14 cellular contexts compared by ENCODE assay signal in the genomic region with DNA sequence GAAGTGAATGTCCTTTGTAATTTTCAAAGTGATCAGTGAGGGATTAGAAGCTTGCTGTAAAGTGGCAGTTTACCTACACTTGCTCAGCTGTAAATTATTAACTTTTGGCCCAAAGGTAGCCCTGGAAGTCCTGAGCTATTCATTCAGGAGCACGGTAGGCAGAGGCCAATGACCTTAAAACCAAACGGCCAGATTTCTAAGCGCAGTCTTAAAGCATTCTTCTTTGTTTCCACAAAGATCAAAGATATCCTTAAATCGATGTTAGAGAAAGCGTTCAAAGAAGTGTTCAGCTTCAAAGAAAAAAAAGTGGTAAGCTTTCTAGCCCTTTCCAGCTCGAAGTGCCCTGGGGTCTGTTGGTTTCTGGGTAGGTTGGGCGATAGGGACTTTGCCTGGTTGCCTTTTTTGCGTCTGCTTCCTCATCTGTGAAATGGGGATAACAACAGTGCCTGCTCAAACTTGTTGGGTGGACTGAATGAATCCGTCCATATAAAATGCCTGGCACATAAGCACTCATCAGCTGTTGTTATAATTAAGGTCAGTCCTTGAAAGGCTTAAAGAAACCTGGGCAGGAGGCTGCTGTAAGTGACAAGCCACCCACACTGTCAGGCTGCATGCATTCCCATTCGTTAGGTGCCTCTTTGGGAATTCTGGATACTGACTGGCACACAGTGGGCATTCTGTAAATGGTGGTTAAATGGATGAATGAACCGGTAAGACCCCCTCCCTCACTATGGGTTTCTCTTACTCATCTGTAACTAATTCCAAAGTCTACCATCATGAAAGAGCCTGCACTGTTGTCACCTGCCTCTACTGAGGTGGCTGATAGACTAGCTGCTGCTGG.
A peak's percentile ranks its signal among the peaks of the same experiment; 100 is the strongest.
DNase-seq lines count a peak whose midpoint lies in the region; ATAC-seq, FAIRE-seq and TF ChIP-seq lines count a peak whose summit lies in the region.
"Had no signal": no experiment of that assay in that cellular context is flagged by ENCODE, and none has a peak within 500 bp of the region (broad histone marks: within the 10 kb centered on the region; RNA-seq: fewer than 3 reads in every experiment).

No MANE protein-coding gene starts in this region.

- DNase-seq in CD4-positive, alpha-beta memory T cell = no peak
- DNase-seq in HT-29 (ENCODE audit: low spot score) = peak; percentile 81
- no peak for DNase-seq in bronchial epithelial cell (ENCODE audit: low read depth)
- peak in 1 of 9 donors; percentile 29 for DNase-seq in naive thymus-derived CD4-positive, alpha-beta T cell
- DNase-seq in H7 = no peak
- no peak for DNase-seq in H4 (ENCODE audit: low spot score)
- no peak for DNase-seq in NOMO-1 treated with DMSO at 0.1 percent for 48 hours (lab: John Stamatoyannopoulos, UW; ENCODE audit: unreplicated experiment)
- DNase-seq: activated naive CD4-positive, alpha-beta T cell treated with Interleukin-2 at 50 U/mL for 16 hours; foreskin keratinocyte; NCI-H748 treated with DMSO at 0.1 percent for 48 hours; posterior cingulate gyrus; SHP77; stimulated activated CD4-positive, alpha-beta T cell treated with anti-CD3 and anti-CD28 coated beads, Interleukin-15, amount 100 ng/mL, for 24 hours had no signal

- peak; percentile 18 for FAIRE-seq in bronchial epithelial cell (lab: Jason Lieb, UNC)

- CTCF ChIA-PET in CD4-positive, alpha-beta memory T cell (lab: Charles Lee; ENCODE audit: partially characterized antibody) = interaction anchor here (0.8 to 1.9 kb wide), 6 partner anchors 8 to 160 kb away, joined by 3 to 5 read pairs (median 4); no protein-coding TSS in a partner anchor
- CTCF ChIA-PET in naive thymus-derived CD4-positive, alpha-beta T cell (lab: Charles Lee) = interaction anchor here (0.6 to 1.4 kb wide), 4 partner anchors 11 to 214 kb away, joined by 3 to 7 read pairs (median 4); no protein-coding TSS in a partner anchor

- no peak for TF ChIP-seq CTCF in bronchial epithelial cell (IDR thresholded peaks at IDR 0.05; ENCODE audit: insufficient read depth, low read length, severe bottlenecking)

- H3K4me3 ChIP-seq in CD4-positive, alpha-beta memory T cell (ENCODE audit: low read length in 2 of 2) = no peak overlapping the region
- H3K4me3 ChIP-seq in bronchial epithelial cell (ENCODE audit: low read depth, low read length) (no peak overlapping the region), H7 (ENCODE audit: insufficient read depth, low read depth, low read length) (no peak overlapping the region)
- peak overlapping the region; percentile 2 for H3K4me3 ChIP-seq in naive thymus-derived CD4-positive, alpha-beta T cell (ENCODE audit: low read length)

- H3K4me1 Mint-ChIP-seq in CD4-positive, alpha-beta memory T cell = peaks cover 39 to 65% (median 52%) of the 10 kb centered on the region in 4 donors
- H3K4me1 Mint-ChIP-seq in naive thymus-derived CD4-positive, alpha-beta T cell = peaks cover 27 to 87% (median 70%) of the 10 kb centered on the region in 7 donors

- H3K36me3 ChIP-seq in CD4-positive, alpha-beta memory T cell (ENCODE audit: insufficient read depth, low read length) = no peaks in the 10 kb centered on the region
- H3K36me3 ChIP-seq in bronchial epithelial cell (ENCODE audit: control insufficient read depth, insufficient read depth, low read length) (no peaks in the 10 kb centered on the region), H7 (replicated peaks; ENCODE audit: control insufficient read depth, insufficient read depth, low read length) (no peaks in the 10 kb centered on the region)
- H3K36me3 ChIP-seq in naive thymus-derived CD4-positive, alpha-beta T cell (ENCODE audit: control insufficient read depth in 2 of 3, insufficient read depth in 3 of 3, low read length in 3 of 3) = no peaks in the 10 kb centered on the region

- peak overlapping the region in 4 of 7 donors; percentile 37 to 72 (median 54) for H3K27ac Mint-ChIP-seq in CD4-positive, alpha-beta memory T cell
- peak overlapping the region; percentile 28 to 94 (median 72) for H3K27ac Mint-ChIP-seq in naive thymus-derived CD4-positive, alpha-beta T cell

- no peaks in the 10 kb centered on the region for H3K27me3 Mint-ChIP-seq in CD4-positive, alpha-beta memory T cell
- H3K27me3 Mint-ChIP-seq in naive thymus-derived CD4-positive, alpha-beta T cell = no peaks in the 10 kb centered on the region

- peak overlapping the region in 2 of 8 donors; percentile 6 to 41 for H3K4me3 Mint-ChIP-seq in CD4-positive, alpha-beta memory T cell
- H3K4me3 Mint-ChIP-seq in naive thymus-derived CD4-positive, alpha-beta T cell = peak overlapping the region; percentile 20 to 80 (median 74)

- intact Hi-C loops in CD4-positive, alpha-beta memory T cell (cut with micrococcal nuclease) = no loop called here
- intact Hi-C loops in naive thymus-derived CD4-positive, alpha-beta T cell (cut with micrococcal nuclease) = loop anchor here in 1 of 2 donors (1.0 kb wide), 2 partner anchors 8 to 11 kb away; no protein-coding TSS in a partner anchor

- H3K27ac ChIP-seq in CD4-positive, alpha-beta memory T cell (ENCODE audit: low read depth, low read length) = no peak overlapping the region
- H3K27ac ChIP-seq in naive thymus-derived CD4-positive, alpha-beta T cell (ENCODE audit: low read depth, low read length) = no peak overlapping the region
- H3K27ac ChIP-seq: foreskin keratinocyte had no signal

- POLR2A ChIA-PET in CD4-positive, alpha-beta memory T cell (lab: Charles Lee; ENCODE audit: partially characterized antibody) = interaction anchor here (0.9 to 1.2 kb wide), 3 partner anchors 12 to 40 kb away, joined by 3 to 5 read pairs (median 4); no protein-coding TSS in a partner anchor
- POLR2A ChIA-PET in naive thymus-derived CD4-positive, alpha-beta T cell (lab: Charles Lee) = interaction anchor here (0.5 to 1.5 kb wide), 9 partner anchors 9 to 862 kb away, joined by 3 to 7 read pairs (median 4); no protein-coding TSS in a partner anchor

- H3K4me1 ChIP-seq in CD4-positive, alpha-beta memory T cell (ENCODE audit: insufficient read depth, low read length) = peaks cover 34% of the 10 kb centered on the region
- H3K4me1 ChIP-seq in naive thymus-derived CD4-positive, alpha-beta T cell (ENCODE audit: control insufficient read depth in 2 of 2, insufficient read depth in 2 of 2, low read length in 2 of 2) = peaks cover 0 to 54% of the 10 kb centered on the region in 2 donors

- H3K9me3 ChIP-seq in CD4-positive, alpha-beta memory T cell (ENCODE audit: control insufficient read depth in 1 of 2, low read length in 2 of 2) = no peaks in the 10 kb centered on the region
- H3K9me3 ChIP-seq in naive thymus-derived CD4-positive, alpha-beta T cell (ENCODE audit: control insufficient read depth in 2 of 3, low read length in 3 of 3) = no peaks in the 10 kb centered on the region

- no peaks in the 10 kb centered on the region for H3K9me3 Mint-ChIP-seq in CD4-positive, alpha-beta memory T cell
- peaks cover 0 to 3% (median 0%) of the 10 kb centered on the region in 11 donors for H3K9me3 Mint-ChIP-seq in naive thymus-derived CD4-positive, alpha-beta T cell

- ATAC-seq in naive thymus-derived CD4-positive, alpha-beta T cell = no peak
- no peak for ATAC-seq in GM19023 (IDR thresholded peaks at IDR 0.05; ENCODE audit: unreplicated experiment)
- ATAC-seq: foreskin keratinocyte had no signal

- H3K36me3 Mint-ChIP-seq in CD4-positive, alpha-beta memory T cell = peaks cover 0 to 2% of the 10 kb centered on the region in 2 donors
- H3K36me3 Mint-ChIP-seq in naive thymus-derived CD4-positive, alpha-beta T cell = peaks cover 3 to 17% (median 6%) of the 10 kb centered on the region in 5 donors

- no peaks in the 10 kb centered on the region for H3K27me3 ChIP-seq in CD4-positive, alpha-beta memory T cell (ENCODE audit: insufficient read depth, low read length)
- H3K27me3 ChIP-seq in bronchial epithelial cell (ENCODE audit: control insufficient read depth, insufficient read depth, low read length) = no peaks in the 10 kb centered on the region
- H3K27me3 ChIP-seq in naive thymus-derived CD4-positive, alpha-beta T cell (ENCODE audit: control insufficient read depth in 2 of 2, insufficient read depth in 2 of 2, low read length in 2 of 2) = no peaks in the 10 kb centered on the region
- H3K27me3 ChIP-seq in H7 (ENCODE audit: control insufficient read depth, insufficient read depth, low read length) = no peaks in the 10 kb centered on the region
- H3K27me3 ChIP-seq: foreskin keratinocyte had no signal
